In the genomic region with DNA sequence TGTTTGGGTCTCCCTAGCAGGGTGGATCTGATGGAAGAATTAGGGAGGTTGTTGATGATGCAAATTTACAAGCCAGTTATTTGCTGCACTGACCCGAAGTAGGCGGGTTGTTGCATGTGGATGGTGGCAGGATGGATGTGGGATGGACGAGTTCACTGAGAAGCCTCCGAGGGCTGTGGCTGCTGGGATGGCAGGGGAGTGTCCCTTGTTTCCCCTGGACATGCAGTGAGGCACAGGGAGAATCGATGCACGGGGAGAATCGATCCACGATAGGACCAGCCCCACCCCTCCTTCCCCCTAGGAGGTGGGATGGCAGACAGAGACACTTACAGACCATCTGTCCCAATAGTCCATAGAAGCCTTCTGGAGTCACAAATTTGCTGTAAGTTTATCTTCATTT, we compare ENCODE assay signal across 2 cellular contexts.
TF ChIP-seq lines count a peak whose summit lies in the region.

No MANE protein-coding gene starts in this region.

TF ChIP-seq in SK-N-SH, 30 proteins besides CTCF, POLR2A, EP300 and RAD21 (continued from another document):
- TF ChIP-seq ZBTB33 (IDR thresholded peaks at IDR 0.05; ENCODE audit: borderline replicate concordance, low read depth) (no peak), JUND (IDR thresholded peaks at IDR 0.05) (no peak)

TF ChIP-seq in SK-N-SH treated with all-trans-retinoic acid at 6 μM for 48 hours, 23 proteins besides CTCF, POLR2A, EP300 and RAD21 (continued from another document):
- TF ChIP-seq, protein P1, sequence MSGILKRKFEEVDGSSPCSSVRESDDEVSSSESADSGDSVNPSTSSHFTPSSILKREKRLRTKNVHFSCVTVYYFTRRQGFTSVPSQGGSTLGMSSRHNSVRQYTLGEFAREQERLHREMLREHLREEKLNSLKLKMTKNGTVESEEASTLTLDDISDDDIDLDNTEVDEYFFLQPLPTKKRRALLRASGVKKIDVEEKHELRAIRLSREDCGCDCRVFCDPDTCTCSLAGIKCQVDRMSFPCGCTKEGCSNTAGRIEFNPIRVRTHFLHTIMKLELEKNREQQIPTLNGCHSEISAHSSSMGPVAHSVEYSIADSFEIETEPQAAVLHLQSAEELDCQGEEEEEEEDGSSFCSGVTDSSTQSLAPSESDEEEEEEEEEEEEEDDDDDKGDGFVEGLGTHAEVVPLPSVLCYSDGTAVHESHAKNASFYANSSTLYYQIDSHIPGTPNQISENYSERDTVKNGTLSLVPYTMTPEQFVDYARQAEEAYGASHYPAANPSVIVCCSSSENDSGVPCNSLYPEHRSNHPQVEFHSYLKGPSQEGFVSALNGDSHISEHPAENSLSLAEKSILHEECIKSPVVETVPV (CRISPR knock-in tag; IDR thresholded peaks at IDR 0.05) = no peak
